In genomic region chr19:31568724-31569123, GRCh38 we compare ENCODE assay signal across 34 cellular contexts.
"Had no signal": no experiment of that assay in that cellular context is flagged by ENCODE, and none has a peak within 500 bp of the region (broad histone marks: within the 10 kb centered on the region; RNA-seq: fewer than 3 reads in every experiment).

No MANE protein-coding gene starts in this region.

- H3K4me3 ChIP-seq: ascending aorta, breast epithelium, cardiac muscle cell, colonic mucosa, dorsolateral prefrontal cortex, esophagus muscularis mucosa, gastrocnemius medialis had no signal

- H3K4me1 ChIP-seq: ascending aorta, breast epithelium, colonic mucosa, esophagus muscularis mucosa, foreskin keratinocyte, gastrocnemius medialis had no signal

- H3K27me3 ChIP-seq: ascending aorta, breast epithelium, colonic mucosa, esophagus muscularis mucosa, gastrocnemius medialis had no signal

- H3K9me3 Mint-ChIP-seq: activated CD4-positive, alpha-beta memory T cell treated with anti-CD3 and anti-CD28 coated beads, Interleukin-2, amount 10 ng/mL, durations not matched to agents 7 days and 5 days; activated T-cell treated with anti-CD3 and anti-CD28 coated beads, Interleukin-2, amount 50 U/mL, for 24 hours; dendritic cell treated with granulocyte-macrophage colony-stimulating factor and Interleukin-4, amounts not matched to agents 40 ng/mL and 50 ng/mL, for 4 days had no signal

- H3K4me3 Mint-ChIP-seq: activated CD4-positive, alpha-beta memory T cell treated with anti-CD3 and anti-CD28 coated beads, Interleukin-2, amount 10 ng/mL, durations not matched to agents 7 days and 5 days; activated CD4-positive, alpha-beta T cell treated with anti-CD3 and anti-CD28 coated beads, Interleukin-2, amount 10 ng/mL, durations not matched to agents 7 days and 5 days; activated naive CD4-positive, alpha-beta T cell treated with anti-CD3 and anti-CD28 coated beads, Interleukin-2, amount 10 ng/mL, durations not matched to agents 7 days and 5 days; activated naive CD8-positive, alpha-beta T cell treated with anti-CD3 and anti-CD28 coated beads, Interleukin-2, amount 10 ng/mL, durations not matched to agents 7 days and 5 days; activated T-cell treated with anti-CD3 and anti-CD28 coated beads, Interleukin-2, amount 50 U/mL, for 24 hours; activated T-cell treated with anti-CD3 and anti-CD28 coated beads, Interleukin-2, amount 50 U/mL, for 72 hours; brain; dendritic cell treated with granulocyte-macrophage colony-stimulating factor and Interleukin-4, amounts not matched to agents 40 ng/mL and 50 ng/mL, for 4 days; T-helper 17 cell; T-helper 2 cell treated with Interferon-gamma antibody and Interleukin-4, amounts not matched to agents 5 μg/mL and 100 μg/mL, for 36 hours; WTC11 had no signal

- H3K36me3 ChIP-seq: ascending aorta, breast epithelium, cardiac muscle cell, colonic mucosa, esophagus muscularis mucosa, gastrocnemius medialis had no signal

- H3K27ac Mint-ChIP-seq: activated CD4-positive, alpha-beta memory T cell treated with anti-CD3 and anti-CD28 coated beads, Interleukin-2, amount 10 ng/mL, durations not matched to agents 7 days and 5 days; activated CD4-positive, alpha-beta T cell treated with anti-CD3 and anti-CD28 coated beads, Interleukin-2, amount 10 ng/mL, durations not matched to agents 7 days and 5 days; activated naive CD4-positive, alpha-beta T cell treated with anti-CD3 and anti-CD28 coated beads, Interleukin-2, amount 10 ng/mL, durations not matched to agents 7 days and 5 days; activated naive CD4-positive, alpha-beta T cell treated with anti-CD3 and anti-CD28 coated beads, Interleukin-2, amount 50 U/mL, for 72 hours; activated naive CD8-positive, alpha-beta T cell treated with anti-CD3 and anti-CD28 coated beads, Interleukin-2, amount 10 ng/mL, durations not matched to agents 7 days and 5 days; activated T-cell treated with anti-CD3 and anti-CD28 coated beads, Interleukin-2, amount 50 U/mL, for 24 hours; activated T-cell treated with anti-CD3 and anti-CD28 coated beads, Interleukin-2, amount 50 U/mL, for 72 hours; brain; dendritic cell treated with granulocyte-macrophage colony-stimulating factor and Interleukin-4, amounts not matched to agents 40 ng/mL and 50 ng/mL, for 4 days; T-helper 17 cell; T-helper 2 cell treated with Interferon-gamma antibody and Interleukin-4, amounts not matched to agents 5 μg/mL and 100 μg/mL, for 36 hours had no signal

- DNase-seq: activated CD4-positive, alpha-beta memory T cell treated with anti-CD3 and anti-CD28 coated beads, Interleukin-2, amount 10 ng/mL, durations not matched to agents 7 days and 5 days; activated CD4-positive, alpha-beta T cell treated with anti-CD3 and anti-CD28 coated beads for 1 hour; activated CD4-positive, alpha-beta T cell treated with anti-CD3 and anti-CD28 coated beads for 4 hours; activated CD4-positive, alpha-beta T cell treated with anti-CD3 and anti-CD28 coated beads, Interleukin-2, amount 10 ng/mL, durations not matched to agents 7 days and 5 days; activated CD4-positive, alpha-beta T cell treated with anti-CD3 and anti-CD28 coated beads, Interleukin-2, amount 50 U/mL, for 4 hours; activated CD8-positive, alpha-beta memory T cell treated with anti-CD3 and anti-CD28 coated beads, Interleukin-2, amount 50 U/mL, for 48 hours; activated gamma-delta T cell; activated naive CD4-positive, alpha-beta T cell; activated naive CD4-positive, alpha-beta T cell treated with anti-CD3 and anti-CD28 coated beads, Interleukin-2, amount 10 ng/mL, durations not matched to agents 7 days and 5 days; activated naive CD8-positive, alpha-beta T cell treated with anti-CD3 and anti-CD28 coated beads, Interleukin-2, amount 10 ng/mL, durations not matched to agents 7 days and 5 days; activated T-cell treated with anti-CD3 and anti-CD28 coated beads for 4 hours; activated T-cell treated with anti-CD3 and anti-CD28 coated beads, Interleukin-2, amount 50 U/mL, for 24 hours; activated T-cell treated with anti-CD3 and anti-CD28 coated beads, Interleukin-2, amount 50 U/mL, for 72 hours; central memory CD4-positive, alpha-beta T cell; cerebellar nuclear complex; colonic mucosa; dorsolateral prefrontal cortex; effector memory CD4-positive, alpha-beta T cell; erythroblast; foreskin keratinocyte; gastrocnemius medialis; glutamatergic neuron; T-helper 1 cell; T-helper 17 cell; T1000 had no signal

- H3K27me3 Mint-ChIP-seq: activated CD4-positive, alpha-beta memory T cell treated with anti-CD3 and anti-CD28 coated beads, Interleukin-2, amount 10 ng/mL, durations not matched to agents 7 days and 5 days; activated CD4-positive, alpha-beta T cell treated with anti-CD3 and anti-CD28 coated beads, Interleukin-2, amount 10 ng/mL, durations not matched to agents 7 days and 5 days; activated naive CD4-positive, alpha-beta T cell treated with anti-CD3 and anti-CD28 coated beads, Interleukin-2, amount 10 ng/mL, durations not matched to agents 7 days and 5 days; dendritic cell treated with granulocyte-macrophage colony-stimulating factor and Interleukin-4, amounts not matched to agents 40 ng/mL and 50 ng/mL, for 4 days had no signal

- H3K27ac ChIP-seq: ascending aorta, breast epithelium, cardiac muscle cell, colonic mucosa, dorsolateral prefrontal cortex, esophagus muscularis mucosa, foreskin keratinocyte, gastrocnemius medialis had no signal

- H3K36me3 Mint-ChIP-seq: activated naive CD4-positive, alpha-beta T cell treated with anti-CD3 and anti-CD28 coated beads, Interleukin-2, amount 10 ng/mL, durations not matched to agents 7 days and 5 days; activated naive CD8-positive, alpha-beta T cell treated with anti-CD3 and anti-CD28 coated beads, Interleukin-2, amount 10 ng/mL, durations not matched to agents 7 days and 5 days; brain had no signal

- H3K9me3 ChIP-seq: ascending aorta, breast epithelium, colonic mucosa, esophagus muscularis mucosa, gastrocnemius medialis had no signal

- ATAC-seq: activated naive CD4-positive, alpha-beta T cell treated with anti-CD3 and anti-CD28 coated beads, Interleukin-2, amount 50 U/mL, for 72 hours; activated T-cell treated with anti-CD3 and anti-CD28 coated beads, Interleukin-2, amount 50 U/mL, for 72 hours; foreskin keratinocyte; gastrocnemius medialis; T-helper 17 cell; WTC11 had no signal

- H3K4me1 Mint-ChIP-seq: activated CD4-positive, alpha-beta memory T cell treated with anti-CD3 and anti-CD28 coated beads, Interleukin-2, amount 10 ng/mL, durations not matched to agents 7 days and 5 days; activated CD4-positive, alpha-beta T cell treated with anti-CD3 and anti-CD28 coated beads, Interleukin-2, amount 10 ng/mL, durations not matched to agents 7 days and 5 days; activated naive CD4-positive, alpha-beta T cell treated with anti-CD3 and anti-CD28 coated beads, Interleukin-2, amount 10 ng/mL, durations not matched to agents 7 days and 5 days; activated naive CD8-positive, alpha-beta T cell treated with anti-CD3 and anti-CD28 coated beads, Interleukin-2, amount 10 ng/mL, durations not matched to agents 7 days and 5 days; T-helper 17 cell had no signal
